In the genomic region with DNA sequence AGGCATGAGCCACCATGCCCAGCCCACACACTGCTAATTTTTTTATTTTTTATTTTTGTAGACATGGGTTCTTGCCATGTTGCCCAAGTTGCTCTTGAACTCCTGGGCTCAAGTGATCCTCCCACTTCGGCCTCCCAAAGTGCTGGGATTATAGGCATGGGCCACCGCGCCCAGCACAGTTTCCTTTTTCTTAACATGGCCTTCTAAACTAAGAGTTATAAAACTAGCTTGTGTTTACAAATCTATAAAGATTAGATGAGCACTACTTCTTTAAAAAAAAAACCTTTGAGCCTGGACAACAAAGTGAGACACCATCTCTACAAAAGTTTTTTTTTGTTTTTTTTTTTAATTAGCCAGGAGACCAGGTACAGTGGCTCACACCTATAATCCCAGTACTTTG, we compare ENCODE assay signal across 7 cellular contexts.
"Had no signal": no experiment of that assay in that cellular context is flagged by ENCODE, and none has a peak within 500 bp of the region (broad histone marks: within the 10 kb centered on the region; RNA-seq: fewer than 3 reads in every experiment).

No MANE protein-coding gene starts in this region.

- H3K27ac ChIP-seq: GM23248, HL-60 had no signal

- H3K9ac ChIP-seq: GM23248 had no signal

- DNase-seq: GM23248, GOT3, H7, HFFc6 had no signal

- H3K4me3 ChIP-seq: GM23248, HAP-1 had no signal

- ATAC-seq: HCT116 had no signal

- H3K4me1 ChIP-seq: HAP-1 had no signal

- H3K9me3 ChIP-seq: HAP-1 had no signal
